14 cellular contexts compared by ENCODE assay signal in genomic region chr12:92259291-92259690, GRCh38.
"Had no signal": no experiment of that assay in that cellular context is flagged by ENCODE, and none has a peak within 500 bp of the region (broad histone marks: within the 10 kb centered on the region; RNA-seq: fewer than 3 reads in every experiment).

No MANE protein-coding gene starts in this region.

- H3K36me3 Mint-ChIP-seq: neural progenitor cell had no signal

- H3K27ac Mint-ChIP-seq: neural progenitor cell had no signal

- DNase-seq: activated gamma-delta T cell, erythroblast, islet precursor cell, midbrain, ovary, right lobe of liver, stomach, testis, upper lobe of right lung had no signal

- ATAC-seq: activated CD4-positive, CD25-positive, alpha-beta regulatory T cell treated with anti-CD3 and anti-CD28 coated beads, Interleukin-2, amount 50 U/mL, for 24 hours; left lobe of liver; right lobe of liver; upper lobe of right lung had no signal

- H3K36me3 ChIP-seq: ascending aorta, neural progenitor cell, ovary, right lobe of liver, SJSA1, stomach, upper lobe of right lung had no signal

- H3K4me1 ChIP-seq: ascending aorta, neural progenitor cell, right lobe of liver, stomach, testis, upper lobe of right lung had no signal

- H3K4me3 Mint-ChIP-seq: neural progenitor cell had no signal

- H3K27ac ChIP-seq: ascending aorta, neural progenitor cell, ovary, right lobe of liver, stomach, testis, upper lobe of right lung had no signal

- H3K4me3 ChIP-seq: ascending aorta, neural progenitor cell, ovary, right lobe of liver, SJSA1, stomach, testis, upper lobe of right lung had no signal

- H3K27me3 ChIP-seq: ascending aorta, neural progenitor cell, ovary, right lobe of liver, SJSA1, stomach, testis, upper lobe of right lung had no signal

- H3K9me3 ChIP-seq: ascending aorta, ovary, right lobe of liver, SJSA1, stomach, testis, upper lobe of right lung had no signal
